In the genomic region with DNA sequence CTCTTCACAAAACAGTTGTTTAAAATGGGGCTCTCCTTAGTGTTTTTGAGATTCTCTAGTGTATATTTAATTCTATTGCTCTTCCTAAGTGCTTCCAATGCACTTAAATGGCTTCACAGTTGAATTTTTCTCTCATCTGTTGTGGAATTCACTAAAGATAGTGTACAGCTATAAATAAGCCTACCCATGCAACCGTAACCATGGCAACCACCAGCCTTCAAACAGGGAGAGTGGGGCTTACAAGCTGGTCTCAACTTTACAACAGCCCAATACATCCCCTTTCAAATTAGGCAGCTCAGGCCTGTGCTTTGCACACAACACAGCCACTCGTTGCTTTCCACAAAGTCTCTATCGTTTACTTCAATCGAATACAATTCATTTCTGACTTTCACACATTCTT, we compare ENCODE assay signal across 1 cellular context.
TF ChIP-seq lines count a peak whose summit lies in the region.

No MANE protein-coding gene starts in this region.

TF ChIP-seq in GM23338, 12 proteins besides CTCF, POLR2A, EP300 and RAD21 (continued from another document):
- no peak for TF ChIP-seq JUNB (IDR thresholded peaks at IDR 0.05; ENCODE audit: unreplicated experiment)
- TF ChIP-seq ZNF331 (CRISPR knock-in tag; IDR thresholded peaks at IDR 0.05; ENCODE audit: low read depth), result no peak
- no peak for TF ChIP-seq NANOG (IDR thresholded peaks at IDR 0.05; ENCODE audit: borderline replicate concordance)
- TF ChIP-seq EZH2 (IDR thresholded peaks at IDR 0.05; ENCODE audit: low read depth, unreplicated experiment), result no peak
- TF ChIP-seq ZNF114 (CRISPR knock-in tag; IDR thresholded peaks at IDR 0.05), result no peak
- TF ChIP-seq, protein P1, sequence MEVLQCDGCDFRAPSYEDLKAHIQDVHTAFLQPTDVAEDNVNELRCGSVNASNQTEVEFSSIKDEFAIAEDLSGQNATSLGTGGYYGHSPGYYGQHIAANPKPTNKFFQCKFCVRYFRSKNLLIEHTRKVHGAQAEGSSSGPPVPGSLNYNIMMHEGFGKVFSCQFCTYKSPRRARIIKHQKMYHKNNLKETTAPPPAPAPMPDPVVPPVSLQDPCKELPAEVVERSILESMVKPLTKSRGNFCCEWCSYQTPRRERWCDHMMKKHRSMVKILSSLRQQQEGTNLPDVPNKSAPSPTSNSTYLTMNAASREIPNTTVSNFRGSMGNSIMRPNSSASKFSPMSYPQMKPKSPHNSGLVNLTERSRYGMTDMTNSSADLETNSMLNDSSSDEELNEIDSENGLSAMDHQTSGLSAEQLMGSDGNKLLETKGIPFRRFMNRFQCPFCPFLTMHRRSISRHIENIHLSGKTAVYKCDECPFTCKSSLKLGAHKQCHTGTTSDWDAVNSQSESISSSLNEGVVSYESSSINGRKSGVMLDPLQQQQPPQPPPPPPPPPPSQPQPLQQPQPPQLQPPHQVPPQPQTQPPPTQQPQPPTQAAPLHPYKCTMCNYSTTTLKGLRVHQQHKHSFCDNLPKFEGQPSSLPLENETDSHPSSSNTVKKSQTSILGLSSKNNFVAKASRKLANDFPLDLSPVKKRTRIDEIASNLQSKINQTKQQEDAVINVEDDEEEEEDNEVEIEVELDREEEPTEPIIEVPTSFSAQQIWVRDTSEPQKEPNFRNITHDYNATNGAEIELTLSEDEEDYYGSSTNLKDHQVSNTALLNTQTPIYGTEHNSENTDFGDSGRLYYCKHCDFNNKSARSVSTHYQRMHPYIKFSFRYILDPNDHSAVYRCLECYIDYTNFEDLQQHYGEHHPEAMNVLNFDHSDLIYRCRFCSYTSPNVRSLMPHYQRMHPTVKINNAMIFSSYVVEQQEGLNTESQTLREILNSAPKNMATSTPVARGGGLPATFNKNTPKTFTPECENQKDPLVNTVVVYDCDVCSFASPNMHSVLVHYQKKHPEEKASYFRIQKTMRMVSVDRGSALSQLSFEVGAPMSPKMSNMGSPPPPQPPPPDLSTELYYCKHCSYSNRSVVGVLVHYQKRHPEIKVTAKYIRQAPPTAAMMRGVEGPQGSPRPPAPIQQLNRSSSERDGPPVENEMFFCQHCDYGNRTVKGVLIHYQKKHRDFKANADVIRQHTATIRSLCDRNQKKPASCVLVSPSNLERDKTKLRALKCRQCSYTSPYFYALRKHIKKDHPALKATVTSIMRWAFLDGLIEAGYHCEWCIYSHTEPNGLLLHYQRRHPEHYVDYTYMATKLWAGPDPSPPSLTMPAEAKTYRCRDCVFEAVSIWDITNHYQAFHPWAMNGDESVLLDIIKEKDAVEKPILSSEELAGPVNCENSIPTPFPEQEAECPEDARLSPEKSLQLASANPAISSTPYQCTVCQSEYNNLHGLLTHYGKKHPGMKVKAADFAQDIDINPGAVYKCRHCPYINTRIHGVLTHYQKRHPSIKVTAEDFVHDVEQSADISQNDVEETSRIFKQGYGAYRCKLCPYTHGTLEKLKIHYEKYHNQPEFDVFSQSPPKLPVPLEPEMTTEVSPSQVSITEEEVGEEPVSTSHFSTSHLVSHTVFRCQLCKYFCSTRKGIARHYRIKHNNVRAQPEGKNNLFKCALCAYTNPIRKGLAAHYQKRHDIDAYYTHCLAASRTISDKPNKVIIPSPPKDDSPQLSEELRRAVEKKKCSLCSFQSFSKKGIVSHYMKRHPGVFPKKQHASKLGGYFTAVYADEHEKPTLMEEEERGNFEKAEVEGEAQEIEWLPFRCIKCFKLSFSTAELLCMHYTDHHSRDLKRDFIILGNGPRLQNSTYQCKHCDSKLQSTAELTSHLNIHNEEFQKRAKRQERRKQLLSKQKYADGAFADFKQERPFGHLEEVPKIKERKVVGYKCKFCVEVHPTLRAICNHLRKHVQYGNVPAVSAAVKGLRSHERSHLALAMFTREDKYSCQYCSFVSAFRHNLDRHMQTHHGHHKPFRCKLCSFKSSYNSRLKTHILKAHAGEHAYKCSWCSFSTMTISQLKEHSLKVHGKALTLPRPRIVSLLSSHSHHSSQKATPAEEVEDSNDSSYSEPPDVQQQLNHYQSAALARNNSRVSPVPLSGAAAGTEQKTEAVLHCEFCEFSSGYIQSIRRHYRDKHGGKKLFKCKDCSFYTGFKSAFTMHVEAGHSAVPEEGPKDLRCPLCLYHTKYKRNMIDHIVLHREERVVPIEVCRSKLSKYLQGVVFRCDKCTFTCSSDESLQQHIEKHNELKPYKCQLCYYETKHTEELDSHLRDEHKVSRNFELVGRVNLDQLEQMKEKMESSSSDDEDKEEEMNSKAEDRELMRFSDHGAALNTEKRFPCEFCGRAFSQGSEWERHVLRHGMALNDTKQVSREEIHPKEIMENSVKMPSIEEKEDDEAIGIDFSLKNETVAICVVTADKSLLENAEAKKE (CRISPR knock-in tag; IDR thresholded peaks at IDR 0.05), result no peak
TF ChIP-seq in GM23338: peak in this region for 0.
